13 cellular contexts compared by ENCODE assay signal in genomic region chr7:141586878-141587277, GRCh38. TPM values are rescaled to one million over a fixed set of nuclear protein-coding genes. Genes with fewer than 3 reads are reported as not detected.
DNase-seq lines count a peak whose midpoint lies in the region; ATAC-seq, FAIRE-seq and TF ChIP-seq lines count a peak whose summit lies in the region.
"Had no signal": no experiment of that assay in that cellular context is flagged by ENCODE, and none has a peak within 500 bp of the region (broad histone marks: within the 10 kb centered on the region; RNA-seq: fewer than 3 reads in every experiment).

No MANE protein-coding gene starts in this region.

- no peak for TF ChIP-seq POLR2A in GM12878 (IDR thresholded peaks at IDR 0.05; ENCODE audit: low read depth, low read length)

- CTCF ChIA-PET in GM12878 (lab: Yijun Ruan, JAX) = interaction anchor here (2.3 kb wide), 1 partner anchor 28 kb away, joined by 6 read pairs; no protein-coding TSS in a partner anchor
- CTCF ChIA-PET in activated naive CD4-positive, alpha-beta T cell treated with anti-CD3 and anti-CD28 coated beads, Interleukin-2, amount 10 ng/mL, durations not matched to agents 7 days and 5 days (lab: Charles Lee) = no interaction called here

- peak; percentile 13 for DNase-seq in EL
- DNase-seq in GM12878 (ENCODE audit: low read depth, low spot score) = no peak
- DNase-seq in nephron progenitor cell = no peak
- DNase-seq in G401 (ENCODE audit: low spot score) = no peak
- DNase-seq in activated naive CD4-positive, alpha-beta T cell treated with anti-CD3 and anti-CD28 coated beads, Interleukin-2, amount 10 ng/mL, durations not matched to agents 7 days and 5 days = no peak
- DNase-seq: C1 segment of cervical spinal cord, lower lobe of right lung, NCI-H1694 treated with DMSO at 0.1 percent for 48 hours had no signal

- TF ChIP-seq EP300 in GM12878 (IDR thresholded peaks at IDR 0.05; ENCODE audit: borderline replicate concordance in 1 of 2, control insufficient read depth in 1 of 2, low read depth in 2 of 2, low read length in 2 of 2) = no peak

- BruUV-seq in GM12878 (replicated peaks; lab: Mats Ljungman, UMichigan) = no TSS peak

- peak; percentile 56 for FAIRE-seq in GM12878 (lab: Jason Lieb, UNC)
- FAIRE-seq: TTC549 had no signal

- H3K4me1 Mint-ChIP-seq in nephron progenitor cell = no peaks in the 10 kb centered on the region
- H3K4me1 Mint-ChIP-seq in activated naive CD4-positive, alpha-beta T cell treated with anti-CD3 and anti-CD28 coated beads, Interleukin-2, amount 10 ng/mL, durations not matched to agents 7 days and 5 days = peaks cover 9% of the 10 kb centered on the region
- H3K4me1 Mint-ChIP-seq: nephron had no signal

- no peak for TF ChIP-seq CTCF in GM12878 (IDR thresholded peaks at IDR 0.05 in 2 of 3, conservative IDR thresholded peaks at IDR 0.05 in 1 of 3; ENCODE audit: control insufficient read depth in 2 of 3, extremely low read depth in 1 of 3, insufficient read depth in 1 of 3, low read depth in 3 of 3, low read length in 3 of 3)
- no peak for TF ChIP-seq CTCF in nephron progenitor cell (IDR thresholded peaks at IDR 0.05)

- peaks cover 9% of the 10 kb centered on the region for H3K9me3 Mint-ChIP-seq in nephron progenitor cell
- H3K9me3 Mint-ChIP-seq in activated naive CD4-positive, alpha-beta T cell treated with anti-CD3 and anti-CD28 coated beads, Interleukin-2, amount 10 ng/mL, durations not matched to agents 7 days and 5 days = no peaks in the 10 kb centered on the region
- H3K9me3 Mint-ChIP-seq: nephron had no signal

- ATAC-seq in GM12878 (no peak), GM19463 (IDR thresholded peaks at IDR 0.05; ENCODE audit: unreplicated experiment) (no peak)

- intact Hi-C loops in GM12878 (cut with micrococcal nuclease; ENCODE audit: unreplicated experiment) = loop anchor here (5.0 kb wide), 1 partner anchor 35 kb away; the partner anchor contains the start of gene AGK

- H3K4me1 ChIP-seq in HUES6 (ENCODE audit: control insufficient read depth, insufficient read depth, low read length) (peaks cover 42% of the 10 kb centered on the region), GM12878 (ENCODE audit: control insufficient read depth, insufficient read depth, low read length) (no peaks in the 10 kb centered on the region)
- H3K4me1 ChIP-seq: lower lobe of right lung, suprapubic skin had no signal

- no peak for TF ChIP-seq RAD21 in GM12878 (IDR thresholded peaks at IDR 0.05; ENCODE audit: insufficient read depth, low read depth, low read length)

- no peak overlapping the region for H3K4me3 Mint-ChIP-seq in nephron progenitor cell
- no peak overlapping the region for H3K4me3 Mint-ChIP-seq in activated naive CD4-positive, alpha-beta T cell treated with anti-CD3 and anti-CD28 coated beads, Interleukin-2, amount 10 ng/mL, durations not matched to agents 7 days and 5 days
- H3K4me3 Mint-ChIP-seq: nephron had no signal

- peaks cover 41% of the 10 kb centered on the region for H3K36me3 Mint-ChIP-seq in nephron progenitor cell (ENCODE audit: low read depth)
- peaks cover 60% of the 10 kb centered on the region for H3K36me3 Mint-ChIP-seq in activated naive CD4-positive, alpha-beta T cell treated with anti-CD3 and anti-CD28 coated beads, Interleukin-2, amount 10 ng/mL, durations not matched to agents 7 days and 5 days

- no peaks in the 10 kb centered on the region; the same call in none of the 2 replicates for H3K79me2 ChIP-seq in GM12878 (ENCODE audit: control insufficient read depth, insufficient read depth, low read length)

- H3K27me3 ChIP-seq in HUES6 (ENCODE audit: control insufficient read depth, insufficient read depth, low read length) = no peaks in the 10 kb centered on the region
- no peaks in the 10 kb centered on the region for H3K27me3 ChIP-seq in GM12878 (replicated peaks in 1 of 2; ENCODE audit: control insufficient read depth in 2 of 2, insufficient read depth in 2 of 2, low read length in 1 of 2)
- H3K27me3 ChIP-seq: suprapubic skin had no signal

- H3K4me2 ChIP-seq in GM12878 (ENCODE audit: control insufficient read depth, insufficient read depth) = no peak overlapping the region

- no peaks in the 10 kb centered on the region for H3K27me3 Mint-ChIP-seq in nephron progenitor cell (ENCODE audit: low read depth, poor library complexity)
- H3K27me3 Mint-ChIP-seq in activated naive CD4-positive, alpha-beta T cell treated with anti-CD3 and anti-CD28 coated beads, Interleukin-2, amount 10 ng/mL, durations not matched to agents 7 days and 5 days = no peaks in the 10 kb centered on the region

- in situ Hi-C loops in GM12878 (cut with MboI) = no loop called here
- in situ Hi-C loops in G401 (cut with HindIII; ENCODE audit: low sequenced_read_pairs) = no loop called here

- peak overlapping the region; percentile 95 for H3K27ac ChIP-seq in HUES6 (ENCODE audit: low read depth, low read length)
- peak overlapping the region; percentile 64 for H3K27ac ChIP-seq in GM12878 (ENCODE audit: control insufficient read depth, insufficient read depth)
- H3K27ac ChIP-seq: lower lobe of right lung, suprapubic skin had no signal

- H3K4me3 ChIP-seq in HUES6 (ENCODE audit: low read depth, low read length) = peak overlapping the region; percentile 23; the same call in 1 of the 2 replicates
- H3K4me3 ChIP-seq in GM12878 = no peak overlapping the region
- H3K4me3 ChIP-seq: lower lobe of right lung, suprapubic skin had no signal

- POLR2A ChIA-PET in GM12878 (lab: Charles Lee) = no interaction called here

- RAD21 ChIA-PET in GM12878 (lab: Charles Lee; ENCODE audit: unreplicated experiment) = no interaction called here

- WGBS in GM12878 (ENCODE audit: insufficient coverage, insufficient replicate concordance, low lambda C conversion rate, missing lambda C conversion rate) = 67% methylated on average over 4 of the region's 4 CpGs

- SMC1A ChIA-PET in GM12878 (lab: Charles Lee; ENCODE audit: uncharacterized antibody, unreplicated experiment) = interaction anchor here (1.3 kb wide), 1 partner anchor 151 kb away, joined by 3 read pairs; the partner anchor contains the start of gene SSBP1

- H4K20me1 ChIP-seq in GM12878 (ENCODE audit: control insufficient read depth, insufficient read depth) = no peaks in the 10 kb centered on the region

- peak overlapping the region; percentile 46 for H3K27ac Mint-ChIP-seq in nephron progenitor cell
- no peak overlapping the region for H3K27ac Mint-ChIP-seq in activated naive CD4-positive, alpha-beta T cell treated with anti-CD3 and anti-CD28 coated beads, Interleukin-2, amount 10 ng/mL, durations not matched to agents 7 days and 5 days
- H3K27ac Mint-ChIP-seq: nephron had no signal

- H2AFZ ChIP-seq in GM12878 (ENCODE audit: control insufficient read depth, low read depth, low read length) = no peak overlapping the region

- H3K36me3 ChIP-seq in HUES6 (ENCODE audit: control insufficient read depth, insufficient read depth, low read length) (peaks cover 1% of the 10 kb centered on the region; the same call in 1 of the 2 replicates), GM12878 (ENCODE audit: control insufficient read depth in 2 of 2, insufficient read depth in 2 of 2, low read length in 1 of 2) (peaks cover 0 to 2% of the 10 kb centered on the region in 2 experiments; a peak in 2 of 4 replicates)
- H3K36me3 ChIP-seq: lower lobe of right lung, suprapubic skin had no signal

- H3K9ac ChIP-seq in HUES6 (ENCODE audit: low read length) (peak overlapping the region; percentile 83), GM12878 (ENCODE audit: control insufficient read depth, insufficient read depth, low read length) (no peak overlapping the region)

- peaks cover 3% of the 10 kb centered on the region; the same call in 1 of the 2 replicates for H3K9me3 ChIP-seq in HUES6 (ENCODE audit: control insufficient read depth, insufficient read depth, low read depth, low read length)
- peaks cover 9% of the 10 kb centered on the region; the same call in 2 of the 3 replicates for H3K9me3 ChIP-seq in GM12878 (replicated peaks; ENCODE audit: control insufficient read depth, insufficient read depth, low read length)
- H3K9me3 ChIP-seq: lower lobe of right lung, suprapubic skin had no signal

TF ChIP-seq in GM12878, 131 proteins besides CTCF, POLR2A, EP300 and RAD21 (continues in another document):
- TF ChIP-seq CBX3 (IDR thresholded peaks at IDR 0.05; ENCODE audit: borderline replicate concordance, low read depth) = no peak
- TF ChIP-seq CEBPB (IDR thresholded peaks at IDR 0.05; ENCODE audit: borderline replicate concordance in 1 of 2, low read depth in 2 of 2, low read length in 2 of 2) = no peak
- TF ChIP-seq ZZZ3 (IDR thresholded peaks at IDR 0.05; ENCODE audit: control insufficient read depth, insufficient read length, low read depth) = no peak
- no peak for TF ChIP-seq CBFB (IDR thresholded peaks at IDR 0.05; ENCODE audit: low read depth)
- no peak for TF ChIP-seq FOXK2 (IDR thresholded peaks at IDR 0.05)
- TF ChIP-seq MYC (IDR thresholded peaks at IDR 0.05; ENCODE audit: insufficient read depth, insufficient read length, insufficient replicate concordance, low read length, severe bottlenecking) = no peak

RNA-seq across cellular contexts. Expression of gene AGK, which starts 35.7 kb away (rescaled TPM):
- total RNA-seq in GM12878 (2013; cell fraction: nucleolus; rRNA removed) = 116 and 125 TPM in 2 replicates
- 48.4 and 55.0 TPM in 2 replicates for total RNA-seq in GM12878 (2014; rRNA removed)
- 47.1 and 50.9 TPM in 2 replicates for total RNA-seq in GM12878 (2014; rRNA removed; fragmentation: Illumina TruSeq; extraction: Trizol)
- total RNA-seq in GM12878 (2021) = 40.4 and 42.1 TPM in 2 replicates
- polyA plus RNA-seq in GM12878 (2011; ENCODE audit: low read depth) = 23.0 TPM
- polyA plus RNA-seq in GM12878 (2011; rRNA removed) = 85.6 and 115 TPM in 2 replicates
- 61.6 and 70.8 TPM in 2 replicates for polyA plus RNA-seq in GM12878 (2011; cell fraction: cytosol; rRNA removed)
- polyA plus RNA-seq in GM12878 (2011; cell fraction: nucleus; rRNA removed) = 76.2 and 97.7 TPM in 2 replicates
- 22.4 and 29.4 TPM in 2 replicates for polyA plus RNA-seq in GM12878 (2012)
- polyA plus RNA-seq in GM12878 (2014; fragmentation: Illumina TruSeq; extraction: Trizol) = 64.8 and 71.6 TPM in 2 replicates
- 10 to 100 TPM; 32.5 to 34.1 TPM for polyA plus RNA-seq in GM12878 (2014; fragmentation: Nextera tagmentation; extraction: Ambion mirVana)
- polyA plus RNA-seq in GM12878 (2014; rRNA removed) = 45.9 and 51.5 TPM in 2 replicates
- 10 to 100 TPM; 43.8 to 49.6 TPM for polyA plus RNA-seq in GM12878 (2016; fragmentation: Nextera tagmentation; extraction: Ambion mirVana)
- 68.4 and 72.8 TPM in 2 replicates for polyA minus RNA-seq in GM12878 (2011; rRNA and poly(A)+ RNA removed)
- polyA minus RNA-seq in GM12878 (2011; cell fraction: cytosol; rRNA and poly(A)+ RNA removed) = 13.0 and 17.3 TPM in 2 replicates
- 90.6 and 95.3 TPM in 2 replicates for polyA minus RNA-seq in GM12878 (2011; cell fraction: nucleus; rRNA and poly(A)+ RNA removed)
- total RNA-seq in G401 (2014; rRNA removed; shearing (Covaris generic)) = 45.3 and 53.5 TPM in 2 replicates
